16 cellular contexts compared by ENCODE assay signal in the genomic region with DNA sequence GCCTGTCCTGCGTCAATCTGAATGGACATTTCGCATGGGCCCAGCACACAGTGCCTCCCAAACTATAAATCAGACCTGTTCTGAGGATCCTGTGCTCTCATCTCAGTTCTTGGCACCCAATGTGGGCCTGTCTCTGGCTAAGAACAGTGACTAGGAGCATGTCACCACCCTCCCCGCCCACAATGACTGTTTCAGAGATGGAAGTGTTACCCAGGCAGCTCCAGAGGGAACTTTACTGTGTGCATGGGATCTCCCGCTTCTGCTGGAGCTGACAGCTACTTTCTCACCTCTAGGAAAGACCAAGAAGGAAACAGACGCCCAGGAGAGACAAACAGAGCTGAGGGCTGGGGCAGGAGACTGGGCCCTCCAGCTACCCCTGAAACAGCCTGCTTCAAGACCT. TPM values are rescaled to one million over a fixed set of nuclear protein-coding genes. Genes with fewer than 3 reads are reported as not detected.
A peak's percentile ranks its signal among the peaks of the same experiment; 100 is the strongest.
DNase-seq lines count a peak whose midpoint lies in the region; ATAC-seq and TF ChIP-seq lines count a peak whose summit lies in the region.
"Had no signal": no experiment of that assay in that cellular context is flagged by ENCODE, and none has a peak within 500 bp of the region (broad histone marks: within the 10 kb centered on the region; RNA-seq: fewer than 3 reads in every experiment).

No MANE protein-coding gene starts in this region.

- H3K9me3 Mint-ChIP-seq in nephron progenitor cell (no peaks in the 10 kb centered on the region), T-cell (peaks cover 0 to 7% (median 0%) of the 10 kb centered on the region in 3 donors)
- peaks cover 0 to 15% (median 0%) of the 10 kb centered on the region in 9 donors for H3K9me3 Mint-ChIP-seq in naive thymus-derived CD8-positive, alpha-beta T cell

- DNase-seq in nephron progenitor cell (no peak), posterior vena cava (ENCODE audit: low spot score) (peak; percentile 20), NCI-H2029 treated with DMSO at 0.1 percent for 48 hours (lab: John Stamatoyannopoulos, UW) (no peak), T-cell (no peak)
- no peak for DNase-seq in naive thymus-derived CD8-positive, alpha-beta T cell
- DNase-seq: C1 segment of cervical spinal cord; Calu3; CD4-positive, alpha-beta memory T cell; COR-L47; DMS53; DMS79 treated with DMSO at 0.1 percent for 48 hours; GF-D8; H7; HCEC 1CT had no signal

- POLR2A ChIA-PET in T-cell (lab: Charles Lee), result interaction anchor here in 1 of 2 donors (0.5 kb wide), 1 partner anchor 330 kb away, joined by 4 read pairs; no protein-coding TSS in a partner anchor
- POLR2A ChIA-PET in naive thymus-derived CD8-positive, alpha-beta T cell (lab: Charles Lee), result no interaction called here

- H3K36me3 Mint-ChIP-seq in nephron progenitor cell (ENCODE audit: low read depth) (no peaks in the 10 kb centered on the region), T-cell (no peaks in the 10 kb centered on the region)
- peaks cover 0 to 2% (median 0%) of the 10 kb centered on the region in 3 donors for H3K36me3 Mint-ChIP-seq in naive thymus-derived CD8-positive, alpha-beta T cell
- H3K36me3 Mint-ChIP-seq: CD4-positive, alpha-beta memory T cell had no signal

- intact Hi-C loops in posterior vena cava (cut with DNase I), result no loop called here

- H3K27me3 Mint-ChIP-seq in nephron progenitor cell (ENCODE audit: low read depth, poor library complexity) (peaks cover 13% of the 10 kb centered on the region), T-cell (peaks cover 38 to 45% of the 10 kb centered on the region in 2 donors)
- H3K27me3 Mint-ChIP-seq in naive thymus-derived CD8-positive, alpha-beta T cell, result peaks cover 18 to 53% (median 37%) of the 10 kb centered on the region in 5 donors

- CTCF ChIA-PET in T-cell (lab: Charles Lee), result no interaction called here

- H3K4me3 Mint-ChIP-seq in nephron progenitor cell (no peak overlapping the region), T-cell (no peak overlapping the region)
- H3K4me3 Mint-ChIP-seq in naive thymus-derived CD8-positive, alpha-beta T cell, result no peak overlapping the region
- H3K4me3 Mint-ChIP-seq: CD4-positive, alpha-beta memory T cell had no signal

- H3K4me1 Mint-ChIP-seq in nephron progenitor cell (no peaks in the 10 kb centered on the region), T-cell (no peaks in the 10 kb centered on the region)
- H3K4me1 Mint-ChIP-seq in naive thymus-derived CD8-positive, alpha-beta T cell, result no peaks in the 10 kb centered on the region
- H3K4me1 Mint-ChIP-seq: CD4-positive, alpha-beta memory T cell had no signal

- H3K27ac Mint-ChIP-seq in nephron progenitor cell, result peak overlapping the region; percentile 39
- H3K27ac Mint-ChIP-seq in T-cell, result no peak overlapping the region
- H3K27ac Mint-ChIP-seq in naive thymus-derived CD8-positive, alpha-beta T cell, result peak overlapping the region in 1 of 10 donors; percentile 7
- H3K27ac Mint-ChIP-seq: CD4-positive, alpha-beta memory T cell had no signal

- ATAC-seq in esophagus mucosa (peak; percentile 63), HG03095 (IDR thresholded peaks at IDR 0.05; ENCODE audit: unreplicated experiment) (no peak), T-cell (replicated peaks in 1 of 4) (no peak)
- ATAC-seq in naive thymus-derived CD8-positive, alpha-beta T cell, result no peak

- no peak for TF ChIP-seq CTCF in nephron progenitor cell (IDR thresholded peaks at IDR 0.05)

RNA-seq across cellular contexts. Expression of a gene that starts 45.0 kb away (rescaled TPM):
- total RNA-seq in esophagus mucosa (41.4 TPM), posterior vena cava (10 to 100 TPM; 56.3 to 62.9 TPM), T-cell (10 to 100 TPM in 1 of 5 donors, 1 to 10 TPM in 4; 3.2 to 11.1 (median 5.2) TPM)
- total RNA-seq in naive thymus-derived CD8-positive, alpha-beta T cell, result under 1 TPM; 0.16 to 0.21 TPM
- not detected for polyA plus RNA-seq in naive thymus-derived CD8-positive, alpha-beta T cell
